In genomic region chr19:44071824-44072542, GRCh38 we compare ENCODE assay signal across 1 cellular context.
TF ChIP-seq lines count a peak whose summit lies in the region.

TSS of gene ZNF284 (plus strand) at chr19:44072159. CDS start at chr19:44076390, 4,231 bp downstream.

TF ChIP-seq in HepG2, 621 proteins besides CTCF, POLR2A, EP300 and RAD21 (continued from another document):
- TF ChIP-seq ZBTB44 (CRISPR knock-in tag; IDR thresholded peaks at IDR 0.05), result no peak
- TF ChIP-seq ZFP82 (CRISPR knock-in tag; IDR thresholded peaks at IDR 0.05; ENCODE audit: borderline replicate concordance), result no peak
- TF ChIP-seq KAT8 (CRISPR knock-in tag; IDR thresholded peaks at IDR 0.05), result peak; percentile 95
- no peak for TF ChIP-seq MYNN (CRISPR knock-in tag; IDR thresholded peaks at IDR 0.05; ENCODE audit: low read depth)
- no peak for TF ChIP-seq ZNF142 (CRISPR knock-in tag; IDR thresholded peaks at IDR 0.05)
- no peak; the same call in 1 of the 2 replicates for TF ChIP-seq ZNF446 (CRISPR knock-in tag; IDR thresholded peaks at IDR 0.05)
- no peak for TF ChIP-seq ZNF780A (CRISPR knock-in tag; IDR thresholded peaks at IDR 0.05)
- peak; percentile 90 for TF ChIP-seq KMT2B (CRISPR knock-in tag; IDR thresholded peaks at IDR 0.05)
- no peak for TF ChIP-seq ZNF414 (CRISPR knock-in tag; IDR thresholded peaks at IDR 0.05)
- TF ChIP-seq SNAPC5 (CRISPR knock-in tag; IDR thresholded peaks at IDR 0.05; ENCODE audit: borderline replicate concordance), result no peak
- no peak for TF ChIP-seq NFYC (CRISPR knock-in tag; IDR thresholded peaks at IDR 0.05)
